8 cellular contexts compared by ENCODE assay signal in the genomic region with DNA sequence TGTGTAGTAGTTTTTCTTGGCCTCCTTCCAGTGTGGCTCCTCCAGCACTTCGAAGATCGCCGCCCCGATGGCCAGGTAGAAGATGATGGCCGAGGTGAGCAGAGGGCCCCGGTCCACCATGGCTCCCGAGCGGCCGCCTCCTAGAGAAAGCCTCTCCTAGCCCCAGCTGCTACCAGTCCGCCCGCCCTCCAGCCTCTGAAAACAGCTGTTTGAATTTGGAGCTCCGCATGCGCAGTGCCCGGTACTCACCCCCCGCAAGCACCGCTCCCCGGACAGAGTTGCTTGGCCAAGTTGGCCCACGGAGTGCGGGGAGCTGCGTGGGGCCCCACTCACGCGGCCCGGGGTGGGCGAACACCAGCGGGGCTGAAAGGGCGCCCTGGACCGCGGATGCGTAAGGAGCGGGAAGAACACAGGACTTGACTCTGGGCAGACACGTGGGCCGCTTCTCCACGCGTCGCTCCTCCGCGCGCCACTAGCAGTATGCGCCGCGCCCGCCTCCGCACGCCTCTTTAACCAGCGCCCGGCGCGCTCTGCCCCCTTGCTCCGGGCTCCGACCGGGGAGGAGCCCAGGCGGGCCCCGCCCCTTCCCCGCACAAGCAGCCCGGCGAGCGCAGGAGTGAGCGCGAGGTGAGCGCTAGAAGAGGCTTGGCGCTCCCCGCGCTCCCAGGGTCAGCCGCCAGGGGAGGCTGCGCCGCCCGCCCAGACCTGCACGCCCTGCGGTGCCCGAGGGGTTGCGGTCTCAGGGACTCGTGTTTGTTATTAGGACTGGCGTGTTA. TPM values are rescaled to one million over a fixed set of nuclear protein-coding genes. Genes with fewer than 3 reads are reported as not detected.
DNase-seq lines count a peak whose midpoint lies in the region; ATAC-seq and TF ChIP-seq lines count a peak whose summit lies in the region.

A gene with protein sequence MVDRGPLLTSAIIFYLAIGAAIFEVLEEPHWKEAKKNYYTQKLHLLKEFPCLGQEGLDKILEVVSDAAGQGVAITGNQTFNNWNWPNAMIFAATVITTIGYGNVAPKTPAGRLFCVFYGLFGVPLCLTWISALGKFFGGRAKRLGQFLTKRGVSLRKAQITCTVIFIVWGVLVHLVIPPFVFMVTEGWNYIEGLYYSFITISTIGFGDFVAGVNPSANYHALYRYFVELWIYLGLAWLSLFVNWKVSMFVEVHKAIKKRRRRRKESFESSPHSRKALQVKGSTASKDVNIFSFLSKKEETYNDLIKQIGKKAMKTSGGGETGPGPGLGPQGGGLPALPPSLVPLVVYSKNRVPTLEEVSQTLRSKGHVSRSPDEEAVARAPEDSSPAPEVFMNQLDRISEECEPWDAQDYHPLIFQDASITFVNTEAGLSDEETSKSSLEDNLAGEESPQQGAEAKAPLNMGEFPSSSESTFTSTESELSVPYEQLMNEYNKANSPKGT (minus strand): TSS at position 484 of the 776 bp plus-strand sequence. CDS start 364 bp downstream, at position 120.

- POLR2A ChIA-PET in GM10248 (lab: Yijun Ruan, JAX), result interaction anchor here (0.5 to 1.7 kb wide), 5 partner anchors 8 to 238 kb away, joined by 3 to 7 read pairs (median 3); a partner anchor contains a TSS

- TF ChIP-seq CTCF in GM10248 (IDR thresholded peaks at IDR 0.05; ENCODE audit: control extremely low read depth, extremely low read depth, low read depth, missing control alignments), result peak; percentile 42

- CTCF ChIA-PET in GM10248 (lab: Yijun Ruan, JAX), result interaction anchor here (0.8 to 1.6 kb wide), 4 partner anchors 10 to 92 kb away, joined by 3 to 5 read pairs (median 3); no protein-coding TSS in a partner anchor

- peak; percentile 64 for ATAC-seq in HG02884 (IDR thresholded peaks at IDR 0.05; ENCODE audit: unreplicated experiment)

- peak; percentile 83 for DNase-seq in GM10248 (ENCODE audit: extremely low spot score)
- peak; percentile 86 for DNase-seq in NCI-H2196 treated with DMSO at 0.1 percent for 48 hours (lab: John Stamatoyannopoulos, UW; ENCODE audit: unreplicated experiment)
- DNase-seq in activated CD4-positive, alpha-beta T cell treated with anti-CD3 and anti-CD28 coated beads, Interleukin-2, amount 50 U/mL, for 24 hours (ENCODE audit: low read depth in 1 of 2, low spot score in 1 of 2), result peak; percentile 61 to 72
- DNase-seq in effector CD4-positive, alpha-beta T cell, result peak; percentile 37
- peak; percentile 95 for DNase-seq in mesenteric fat pad (ENCODE audit: low spot score)
- peak; percentile 60 for DNase-seq in stimulated activated CD8-positive, alpha-beta memory T cell treated with anti-CD3 and anti-CD28 coated beads, Interleukin-15, amount 100 ng/mL, for 24 hours (ENCODE audit: low read depth)
- no peak for DNase-seq in NAMALWA (ENCODE audit: low spot score)

RNA-seq across cellular contexts. Expression of the gene that starts here (rescaled TPM):
- total RNA-seq in mesenteric fat pad, result 0.87 TPM

Comparison
In these comparisons a context has a peak if more than half of its experiments do, and no peak if none do; other contexts are left out.
1. Peak in DNase-seq in mesenteric fat pad; RNA of the gene not detected or under 1 TPM.